In genomic region chrX:66074920-66075879, GRCh38 we compare ENCODE assay signal across 8 cellular contexts. TPM values are rescaled to one million over a fixed set of nuclear protein-coding genes. Genes with fewer than 3 reads are reported as not detected.
DNase-seq lines count a peak whose midpoint lies in the region; ATAC-seq and TF ChIP-seq lines count a peak whose summit lies in the region.

No MANE protein-coding gene starts in this region.

- POLR2A ChIA-PET in activated CD4-positive, alpha-beta memory T cell treated with anti-CD3 and anti-CD28 coated beads for 36 hours (lab: Charles Lee): interaction anchor here (0.9 to 1.4 kb wide), 2 partner anchors 28 to 32 kb away, joined by 3 read pairs; no protein-coding TSS in a partner anchor

- CTCF ChIA-PET in activated CD4-positive, alpha-beta memory T cell treated with anti-CD3 and anti-CD28 coated beads for 36 hours (lab: Charles Lee): interaction anchor here (0.6 to 1.1 kb wide), 3 partner anchors 15 to 87 kb away, joined by 3 read pairs; no protein-coding TSS in a partner anchor

- H3K27ac Mint-ChIP-seq in activated CD4-positive, alpha-beta memory T cell treated with anti-CD3 and anti-CD28 coated beads for 36 hours: peak overlapping the region; percentile 76

- H3K36me3 ChIP-seq in heart left ventricle (no peaks in the 10 kb centered on the region), BE2C (no peaks in the 10 kb centered on the region)

- 66 to 72% (median 70%) methylated on average over 24 of the region's 24 CpGs for WGBS in heart left ventricle, 4 donors

- intact Hi-C loops in activated CD4-positive, alpha-beta memory T cell treated with anti-CD3 and anti-CD28 coated beads for 36 hours (cut with micrococcal nuclease): loop anchor here (1.0 to 5.0 kb wide), 2 partner anchors 29 to 43 kb away; no protein-coding TSS in a partner anchor
- intact Hi-C loops in heart left ventricle (cut with DNase I): no loop called here

- H3K4me1 ChIP-seq in heart left ventricle: peaks cover 0 to 30% (median 0%) of the 10 kb centered on the region in 12 donors
- H3K4me1 ChIP-seq in BE2C: no peaks in the 10 kb centered on the region

- H3K27ac ChIP-seq in heart left ventricle: peak overlapping the region in 3 of 12 donors; percentile 18 to 84 (median 22)

- no peak for TF ChIP-seq CTCF in heart left ventricle (IDR thresholded peaks at IDR 0.05)
- no peak for TF ChIP-seq CTCF in BE2C (IDR thresholded peaks at IDR 0.05; ENCODE audit: low read depth, low read length)

- no peak for TF ChIP-seq POLR2A in heart left ventricle (IDR thresholded peaks at IDR 0.05)

- no peaks in the 10 kb centered on the region for H3K27me3 Mint-ChIP-seq in activated CD4-positive, alpha-beta memory T cell treated with anti-CD3 and anti-CD28 coated beads for 36 hours

- ATAC-seq in heart left ventricle (peak in 1 of 4 donors; percentile 56), HG02973 (IDR thresholded peaks at IDR 0.05; ENCODE audit: unreplicated experiment) (no peak), HG03159 (IDR thresholded peaks at IDR 0.05; ENCODE audit: unreplicated experiment) (no peak)
- peak; percentile 63 for ATAC-seq in stimulated activated naive CD8-positive, alpha-beta T cell treated with anti-CD3 and anti-CD28 coated beads, Interleukin-15, Interleukin-2, amounts not matched to agents 100 U/mL and 50 U/mL, for 24 hours

- DNase-seq in activated CD4-positive, CD25-positive, alpha-beta regulatory T cell treated with anti-CD3 and anti-CD28 coated beads, Interleukin-2, amount 50 U/mL, for 16 hours (ENCODE audit: low read depth, low spot score): peak; percentile 0
- no peak for DNase-seq in activated CD4-positive, CD25-positive, alpha-beta regulatory T cell (lab: John Stamatoyannopoulos, UW)
- DNase-seq in activated CD4-positive, alpha-beta memory T cell treated with anti-CD3 and anti-CD28 coated beads for 36 hours: peak; percentile 70
- DNase-seq in heart left ventricle: peak; percentile 30 to 69 (median 62)
- peak; percentile 27 for DNase-seq in stimulated activated naive CD8-positive, alpha-beta T cell treated with anti-CD3 and anti-CD28 coated beads, Interleukin-15, Interleukin-2, amounts not matched to agents 100 U/mL and 50 U/mL, for 24 hours
- DNase-seq in BE2C: no peak

- H3K27me3 ChIP-seq in heart left ventricle: peaks cover 0 to 28% (median 0%) of the 10 kb centered on the region in 9 donors
- no peaks in the 10 kb centered on the region for H3K27me3 ChIP-seq in BE2C

- H3K4me3 ChIP-seq in heart left ventricle (peak overlapping the region in 1 of 12 donors; percentile 23), BE2C (ENCODE audit: low read depth, low read length) (no peak overlapping the region)

- H3K36me3 Mint-ChIP-seq in activated CD4-positive, alpha-beta memory T cell treated with anti-CD3 and anti-CD28 coated beads for 36 hours: no peaks in the 10 kb centered on the region

- H3K9me3 Mint-ChIP-seq in activated CD4-positive, alpha-beta memory T cell treated with anti-CD3 and anti-CD28 coated beads for 36 hours: peaks cover 6% of the 10 kb centered on the region

- peaks cover 26% of the 10 kb centered on the region for H3K4me1 Mint-ChIP-seq in activated CD4-positive, alpha-beta memory T cell treated with anti-CD3 and anti-CD28 coated beads for 36 hours (ENCODE audit: low read depth)

- no peaks in the 10 kb centered on the region for H3K9me3 ChIP-seq in heart left ventricle
- H3K9me3 ChIP-seq in BE2C: no peaks in the 10 kb centered on the region

- peak overlapping the region; percentile 40 for H3K4me3 Mint-ChIP-seq in activated CD4-positive, alpha-beta memory T cell treated with anti-CD3 and anti-CD28 coated beads for 36 hours

RNA-seq across cellular contexts. Expression of gene VSIG4, which starts 35.3 kb away (rescaled TPM):
- total RNA-seq in activated CD4-positive, alpha-beta memory T cell treated with anti-CD3 and anti-CD28 coated beads for 36 hours: not detected
- 100 to 1,000 TPM in 1 of 9 donors, 10 to 100 TPM in 6, 1 to 10 TPM in 2; 4.7 to 162 (median 28.3) TPM for total RNA-seq in heart left ventricle
- polyA plus RNA-seq in heart left ventricle: 10 to 100 TPM in 1 of 2 donors, 1 to 10 TPM in 1; 9.5 to 27.4 TPM
- polyA plus RNA-seq in BE2C (2012; ENCODE audit: insufficient read depth, insufficient read length, low read depth): not detected

Comparison
In these comparisons a context has a peak if more than half of its experiments do, and no peak if none do; other contexts are left out.
1. DNase-seq: peak in activated CD4-positive, CD25-positive, alpha-beta regulatory T cell treated with anti-CD3 and anti-CD28 coated beads, Interleukin-2, amount 50 U/mL, for 16 hours (single experiment), activated CD4-positive, alpha-beta memory T cell treated with anti-CD3 and anti-CD28 coated beads for 36 hours (single experiment), heart left ventricle (5 of 5) and stimulated activated naive CD8-positive, alpha-beta T cell treated with anti-CD3 and anti-CD28 coated beads, Interleukin-15, Interleukin-2, amounts not matched to agents 100 U/mL and 50 U/mL, for 24 hours (single experiment); none in activated CD4-positive, CD25-positive, alpha-beta regulatory T cell (0 of 4) and BE2C (single experiment).
2. RNA of gene VSIG4, which starts 35.3 kb away (total RNA-seq): 4.7 to 162 TPM in heart left ventricle; not detected in activated CD4-positive, alpha-beta memory T cell treated with anti-CD3 and anti-CD28 coated beads for 36 hours; every median in the first group is over 4 times any median in the second.